Comparison of ENCODE assay signal across 8 cellular contexts in genomic region chr12:120639771-120640721, GRCh38. TPM values are rescaled to one million over a fixed set of nuclear protein-coding genes. Genes with fewer than 3 reads are reported as not detected.
A peak's percentile ranks its signal among the peaks of the same experiment; 100 is the strongest.
DNase-seq lines count a peak whose midpoint lies in the region; ATAC-seq and TF ChIP-seq lines count a peak whose summit lies in the region.

Gene CABP1 (plus strand): TSS chr12:120640626. CDS start chr12:120640686, 60 bp downstream.

- DNase-seq in DMS114 treated with DMSO at 0.1 percent for 48 hours (lab: John Stamatoyannopoulos, UW; ENCODE audit: unreplicated experiment) (peak; percentile 17), NB4 (ENCODE audit: low read depth) (peak; percentile 64), ecto neural progenitor cell (ENCODE audit: low spot score) (peak; percentile 79), stomach (peak; percentile 58), AML-193 (lab: John Stamatoyannopoulos, UW) (no peak)
- peak; percentile 58 for DNase-seq in activated CD4-positive, alpha-beta T cell treated with anti-CD3 and anti-CD28 coated beads, Interleukin-2, amount 10 ng/mL, durations not matched to agents 7 days and 5 days
- DNase-seq in natural killer cell treated with Interleukin-12 subunit alpha and Interleukin-12 subunit beta and Interleukin-15 and Interleukin-18, amount 100 ng/mL, for 72 hours (ENCODE audit: low spot score), result no peak

- no peaks in the 10 kb centered on the region for H3K36me3 Mint-ChIP-seq in activated CD4-positive, alpha-beta T cell treated with anti-CD3 and anti-CD28 coated beads, Interleukin-2, amount 10 ng/mL, durations not matched to agents 7 days and 5 days (ENCODE audit: low read depth)
- H3K36me3 Mint-ChIP-seq in natural killer cell treated with Interleukin-12 subunit alpha and Interleukin-12 subunit beta and Interleukin-15 and Interleukin-18, amount 100 ng/mL, for 72 hours, result no peaks in the 10 kb centered on the region

- peaks cover 0 to 58% (median 40%) of the 10 kb centered on the region in 3 donors for H3K27me3 ChIP-seq in stomach

- POLR2A ChIA-PET in activated CD4-positive, alpha-beta T cell treated with anti-CD3 and anti-CD28 coated beads, Interleukin-2, amount 10 ng/mL, durations not matched to agents 7 days and 5 days (lab: Charles Lee), result interaction anchor here (0.6 kb wide), 1 partner anchor 28 kb away, joined by 3 read pairs; no protein-coding TSS in a partner anchor

- peak; percentile 30 for TF ChIP-seq CTCF in NB4 (IDR thresholded peaks at IDR 0.05; ENCODE audit: low read depth, low read length)
- peak in 5 of 7 experiments; percentile 8 to 39 (median 17) for TF ChIP-seq CTCF in stomach (IDR thresholded peaks at IDR 0.05)

- H3K36me3 ChIP-seq in stomach, result no peaks in the 10 kb centered on the region

- intact Hi-C loops in stomach (cut with DNase I; ENCODE audit: low total_unique reads), result no loop called here

- no peak within 1 kb of the TSS for H3K4me3 ChIP-seq in NB4 (ENCODE audit: low read depth, low read length)
- H3K4me3 ChIP-seq in stomach, result peak within 1 kb of the TSS; percentile 47 to 65 (median 56)

- peaks cover 58% of the 10 kb centered on the region for H3K27me3 Mint-ChIP-seq in activated CD4-positive, alpha-beta T cell treated with anti-CD3 and anti-CD28 coated beads, Interleukin-2, amount 10 ng/mL, durations not matched to agents 7 days and 5 days
- peaks cover 32 to 42% of the 10 kb centered on the region in 2 donors for H3K27me3 Mint-ChIP-seq in natural killer cell treated with Interleukin-12 subunit alpha and Interleukin-12 subunit beta and Interleukin-15 and Interleukin-18, amount 100 ng/mL, for 72 hours

- H3K4me1 ChIP-seq in stomach, result peaks cover 17 to 22% (median 19%) of the 10 kb centered on the region in 4 donors

- CTCF ChIA-PET in activated CD4-positive, alpha-beta T cell treated with anti-CD3 and anti-CD28 coated beads, Interleukin-2, amount 10 ng/mL, durations not matched to agents 7 days and 5 days (lab: Charles Lee), result interaction anchor here (1.1 to 2.0 kb wide), 2 partner anchors 10 to 13 kb away, joined by 3 to 11 read pairs; no protein-coding TSS in a partner anchor

- peak; percentile 69 for ATAC-seq in GM21529 (IDR thresholded peaks at IDR 0.05; ENCODE audit: unreplicated experiment)
- ATAC-seq in natural killer cell treated with Interleukin-12 subunit alpha and Interleukin-12 subunit beta and Interleukin-15 and Interleukin-18, amount 100 ng/mL, for 72 hours, result peak; percentile 85 to 91

- H3K9me3 Mint-ChIP-seq in activated CD4-positive, alpha-beta T cell treated with anti-CD3 and anti-CD28 coated beads, Interleukin-2, amount 10 ng/mL, durations not matched to agents 7 days and 5 days, result no peaks in the 10 kb centered on the region
- H3K9me3 Mint-ChIP-seq in natural killer cell treated with Interleukin-12 subunit alpha and Interleukin-12 subunit beta and Interleukin-15 and Interleukin-18, amount 100 ng/mL, for 72 hours, result no peaks in the 10 kb centered on the region

- TF ChIP-seq POLR2A in NB4 (IDR thresholded peaks at IDR 0.05; ENCODE audit: extremely low read depth, insufficient read length) (no peak), stomach (IDR thresholded peaks at IDR 0.05) (no peak)

- H3K9me3 ChIP-seq in stomach, result no peaks in the 10 kb centered on the region

- WGBS in stomach, 5 donors, result 7 to 24% (median 13%) methylated on average over 17 to 56 of the region's 56 CpGs

- peak within 1 kb of the TSS; percentile 67 for H3K4me3 Mint-ChIP-seq in activated CD4-positive, alpha-beta T cell treated with anti-CD3 and anti-CD28 coated beads, Interleukin-2, amount 10 ng/mL, durations not matched to agents 7 days and 5 days
- peak within 1 kb of the TSS; percentile 73 for H3K4me3 Mint-ChIP-seq in natural killer cell treated with Interleukin-12 subunit alpha and Interleukin-12 subunit beta and Interleukin-15 and Interleukin-18, amount 100 ng/mL, for 72 hours

- H3K27ac Mint-ChIP-seq in activated CD4-positive, alpha-beta T cell treated with anti-CD3 and anti-CD28 coated beads, Interleukin-2, amount 10 ng/mL, durations not matched to agents 7 days and 5 days, result no peak within 1 kb of the TSS
- no peak within 1 kb of the TSS for H3K27ac Mint-ChIP-seq in natural killer cell treated with Interleukin-12 subunit alpha and Interleukin-12 subunit beta and Interleukin-15 and Interleukin-18, amount 100 ng/mL, for 72 hours

- TF ChIP-seq EP300 in stomach (IDR thresholded peaks at IDR 0.05), result no peak

- H3K4me1 Mint-ChIP-seq in activated CD4-positive, alpha-beta T cell treated with anti-CD3 and anti-CD28 coated beads, Interleukin-2, amount 10 ng/mL, durations not matched to agents 7 days and 5 days, result peaks cover 10% of the 10 kb centered on the region
- peaks cover 6% of the 10 kb centered on the region in 2 donors for H3K4me1 Mint-ChIP-seq in natural killer cell treated with Interleukin-12 subunit alpha and Interleukin-12 subunit beta and Interleukin-15 and Interleukin-18, amount 100 ng/mL, for 72 hours (ENCODE audit: low read depth in 2 of 2)

- H3K27ac ChIP-seq in stomach, result peak within 1 kb of the TSS in 1 of 5 donors; percentile 18

RNA-seq across cellular contexts. Expression of gene CABP1, which starts in this region (rescaled TPM):
- total RNA-seq in activated CD4-positive, alpha-beta T cell treated with anti-CD3 and anti-CD28 coated beads, Interleukin-2, amount 10 ng/mL, durations not matched to agents 7 days and 5 days, result under 1 TPM; 0.10 to 0.29 TPM
- total RNA-seq in natural killer cell treated with Interleukin-12 subunit alpha and Interleukin-12 subunit beta and Interleukin-15 and Interleukin-18, amount 100 ng/mL, for 72 hours, result under 1 TPM in 1 of 2 donors, not detected in 1; 0.24 TPM
- 1 to 10 TPM in 2 of 5 donors, not detected in 3; 1.1 to 2.0 TPM for total RNA-seq in stomach
- polyA plus RNA-seq in stomach, result 1 to 10 TPM; 1.5 to 2.4 (median 2.0) TPM

Comparison
In these comparisons a context has a peak if more than half of its experiments do, and no peak if none do; other contexts are left out.
1. Peak in DNase-seq in activated CD4-positive, alpha-beta T cell treated with anti-CD3 and anti-CD28 coated beads, Interleukin-2, amount 10 ng/mL, durations not matched to agents 7 days and 5 days; RNA of the gene not detected or under 1 TPM.
2. Peak in ATAC-seq in natural killer cell treated with Interleukin-12 subunit alpha and Interleukin-12 subunit beta and Interleukin-15 and Interleukin-18, amount 100 ng/mL, for 72 hours; RNA of the gene not detected or under 1 TPM.
3. DNase-seq: peak in DMS114 treated with DMSO at 0.1 percent for 48 hours (single experiment), NB4 (single experiment), ecto neural progenitor cell (single experiment) and stomach (single experiment); none in natural killer cell treated with Interleukin-12 subunit alpha and Interleukin-12 subunit beta and Interleukin-15 and Interleukin-18, amount 100 ng/mL, for 72 hours (single experiment) and AML-193 (0 of 2).